In the genomic region with DNA sequence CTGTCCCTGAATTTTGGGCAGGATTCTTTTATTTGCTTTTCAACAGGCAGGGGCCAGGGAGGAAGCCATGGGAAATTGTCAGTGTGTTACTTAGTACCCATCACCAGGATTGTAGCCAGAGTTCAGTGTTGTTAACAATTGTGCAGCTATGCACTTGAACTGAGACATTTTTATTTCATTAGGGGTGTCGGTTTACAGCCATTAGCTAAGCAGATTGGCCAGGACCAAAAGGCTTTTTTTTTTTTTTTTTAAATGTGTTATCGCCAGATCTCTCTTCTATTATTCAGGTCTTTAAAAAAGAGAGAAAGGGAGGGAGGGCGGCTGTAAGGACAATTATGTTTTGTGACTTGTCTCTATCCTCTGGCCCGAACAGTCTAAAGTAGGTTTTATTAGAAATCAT, we compare ENCODE assay signal across 15 cellular contexts.
DNase-seq lines count a peak whose midpoint lies in the region; TF ChIP-seq lines count a peak whose summit lies in the region.
"Had no signal": no experiment of that assay in that cellular context is flagged by ENCODE, and none has a peak within 500 bp of the region (broad histone marks: within the 10 kb centered on the region; RNA-seq: fewer than 3 reads in every experiment).

No MANE protein-coding gene starts in this region.

- H3K36me3 ChIP-seq in skeletal muscle satellite cell (ENCODE audit: insufficient read depth, low read length) (no peaks in the 10 kb centered on the region), spleen (no peaks in the 10 kb centered on the region)
- H3K36me3 ChIP-seq: Peyer's patch, tibial artery had no signal

- no peak overlapping the region for H3K27ac ChIP-seq in spleen
- H3K27ac ChIP-seq: Peyer's patch, tibial artery had no signal

- intact Hi-C loops in spleen (cut with DNase I; ENCODE audit: low total_unique reads) = no loop called here

- H3K4me1 ChIP-seq in skeletal muscle satellite cell (ENCODE audit: control insufficient read depth, insufficient read depth, low read length) (peaks cover 20% of the 10 kb centered on the region), spleen (no peaks in the 10 kb centered on the region)
- H3K4me1 ChIP-seq: Caco-2, Peyer's patch, tibial artery had no signal

- H3K4me2 ChIP-seq in skeletal muscle satellite cell (ENCODE audit: low read length) = peak overlapping the region; percentile 17

- peak overlapping the region; percentile 39 for H3K9ac ChIP-seq in skeletal muscle satellite cell (ENCODE audit: low read depth, low read length)

- no peaks in the 10 kb centered on the region for H3K9me3 ChIP-seq in skeletal muscle satellite cell (replicated peaks; ENCODE audit: low read length)
- no peaks in the 10 kb centered on the region for H3K9me3 ChIP-seq in spleen
- H3K9me3 ChIP-seq: Caco-2, Peyer's patch, tibial artery had no signal

- TF ChIP-seq POLR2A in spleen (IDR thresholded peaks at IDR 0.05) = no peak

- TF ChIP-seq CTCF in fibroblast of villous mesenchyme (IDR thresholded peaks at IDR 0.05; ENCODE audit: insufficient read depth, low read depth, low read length) = no peak
- TF ChIP-seq CTCF in spleen (IDR thresholded peaks at IDR 0.05 in 8 of 11, conservative IDR thresholded peaks at IDR 0.05 in 3 of 11) = no peak

- 75 to 94% (median 84%) methylated on average over 4 of the region's 4 CpGs for WGBS in spleen, 5 donors

- DNase-seq in NCI-H82 (lab: John Stamatoyannopoulos, UW) (peak; percentile 2), NCI-H82 treated with DMSO at 0.1 percent for 48 hours (lab: John Stamatoyannopoulos, UW; ENCODE audit: unreplicated experiment) (no peak), NCI-H2196 treated with DMSO at 0.1 percent for 48 hours (lab: John Stamatoyannopoulos, UW; ENCODE audit: unreplicated experiment) (peak; percentile 63), fibroblast of villous mesenchyme (ENCODE audit: low read depth) (peak; percentile 32), NCI-H128 (lab: John Stamatoyannopoulos, UW; ENCODE audit: unreplicated experiment) (no peak), hepatic stellate cell (ENCODE audit: low spot score) (no peak), spleen (no peak)
- DNase-seq: activated T-cell treated with anti-CD3 and anti-CD28 coated beads, Interleukin-2, amount 50 U/mL, for 1 hour; anterior cingulate cortex; Caco-2; effector memory CD8-positive, alpha-beta T cell; NCI-H2029; Peyer's patch; tibial artery had no signal

- H3K4me3 ChIP-seq in fibroblast of villous mesenchyme (ENCODE audit: low read depth, low read length) (no peak overlapping the region), skeletal muscle satellite cell (ENCODE audit: low read length) (no peak overlapping the region), spleen (no peak overlapping the region)
- H3K4me3 ChIP-seq: Peyer's patch, tibial artery had no signal

- H3K27me3 ChIP-seq in skeletal muscle satellite cell (ENCODE audit: control insufficient read depth, insufficient read depth, low read length) = no peaks in the 10 kb centered on the region
- H3K27me3 ChIP-seq in spleen (replicated peaks in 1 of 7) = no peaks in the 10 kb centered on the region
- H3K27me3 ChIP-seq: Peyer's patch, tibial artery had no signal

Comparison
In these comparisons a context has a peak if more than half of its experiments do, and no peak if none do; other contexts are left out.
1. DNase-seq: peak in NCI-H82 (single experiment), NCI-H2196 treated with DMSO at 0.1 percent for 48 hours (single experiment) and fibroblast of villous mesenchyme (single experiment); none in NCI-H82 treated with DMSO at 0.1 percent for 48 hours (single experiment), NCI-H128 (single experiment), hepatic stellate cell (single experiment) and spleen (single experiment).